17 cellular contexts compared by ENCODE assay signal in the genomic region with DNA sequence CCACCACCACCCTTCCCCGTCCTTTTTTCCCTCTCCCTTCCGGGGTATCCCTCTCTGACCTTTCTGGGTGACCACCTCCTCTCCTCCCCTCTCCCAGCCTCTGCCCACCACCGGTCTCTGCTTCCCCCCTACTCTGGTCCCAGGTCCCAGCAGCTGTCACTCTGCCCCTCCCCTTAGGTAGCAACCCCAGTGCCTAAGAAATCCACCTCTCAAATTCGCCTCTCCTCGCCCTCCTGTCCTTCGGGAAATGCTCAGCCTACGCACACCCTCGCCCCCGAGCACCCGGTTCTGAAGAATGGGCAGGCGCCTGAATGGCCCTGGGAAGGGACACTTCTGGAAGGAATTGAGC. TPM values are rescaled to one million over a fixed set of nuclear protein-coding genes. Genes with fewer than 3 reads are reported as not detected.
DNase-seq lines count a peak whose midpoint lies in the region; ATAC-seq, FAIRE-seq and TF ChIP-seq lines count a peak whose summit lies in the region.
"Had no signal": no experiment of that assay in that cellular context is flagged by ENCODE, and none has a peak within 500 bp of the region (broad histone marks: within the 10 kb centered on the region; RNA-seq: fewer than 3 reads in every experiment).

No MANE protein-coding gene starts in this region.

- no peaks in the 10 kb centered on the region for H3K36me3 ChIP-seq in astrocyte (ENCODE audit: insufficient read depth, low read length)
- no peaks in the 10 kb centered on the region for H3K36me3 ChIP-seq in keratinocyte (ENCODE audit: control insufficient read depth in 2 of 2, extremely low read depth in 1 of 2, insufficient read depth in 2 of 2, low read length in 2 of 2)
- peaks cover 12% of the 10 kb centered on the region for H3K36me3 ChIP-seq in WERI-Rb-1
- H3K36me3 ChIP-seq: left lung had no signal

- peaks cover 80% of the 10 kb centered on the region for H3K27me3 ChIP-seq in astrocyte (ENCODE audit: insufficient read depth, low read length)
- peaks cover 46% of the 10 kb centered on the region for H3K27me3 ChIP-seq in keratinocyte (ENCODE audit: control insufficient read depth, extremely low read depth, insufficient read depth, low read length)
- H3K27me3 ChIP-seq in WERI-Rb-1 (ENCODE audit: insufficient read depth, low read depth, severe bottlenecking): no peaks in the 10 kb centered on the region

- no peak for TF ChIP-seq CTCF in activated CD8-positive, alpha-beta T cell treated with anti-CD3 and anti-CD28 coated beads for 36 hours (IDR thresholded peaks at IDR 0.05)
- TF ChIP-seq CTCF in astrocyte (IDR thresholded peaks at IDR 0.05; ENCODE audit: insufficient read depth, low read depth, low read length) (no peak), keratinocyte (optimal IDR thresholded peaks at IDR 0.05 in 1 of 3, IDR thresholded peaks at IDR 0.05 in 1 of 3, conservative IDR thresholded peaks at IDR 0.05 in 1 of 3; ENCODE audit: extremely low read depth in 1 of 3, insufficient read depth in 2 of 3, low read length in 3 of 3) (no peak), type B pancreatic cell (conservative IDR thresholded peaks at IDR 0.05) (no peak), WERI-Rb-1 (IDR thresholded peaks at IDR 0.05; ENCODE audit: low read depth, low read length) (no peak)

- no peak for DNase-seq in activated CD8-positive, alpha-beta T cell treated with anti-CD3 and anti-CD28 coated beads for 36 hours
- DNase-seq in activated CD8-positive, alpha-beta T cell treated with anti-CD3 and anti-CD28 coated beads, Interleukin-2, amount 10 ng/mL, durations not matched to agents 7 days and 5 days: no peak
- DNase-seq in astrocyte (ENCODE audit: low read depth): no peak
- no peak for DNase-seq in keratinocyte (ENCODE audit: low read depth, low spot score)
- no peak for DNase-seq in type B pancreatic cell (ENCODE audit: extremely low spot score, unreplicated experiment)
- no peak for DNase-seq in GM19240 (ENCODE audit: insufficient read length, low spot score)
- no peak for DNase-seq in WERI-Rb-1
- no peak for DNase-seq in ACHN
- DNase-seq: activated CD4-positive, alpha-beta T cell treated with anti-CD3 and anti-CD28 coated beads for 4 hours; DMS 273 treated with DMSO at 0.1 percent for 48 hours; IMR-90; left lung; NCI-H446 treated with DMSO at 0.1 percent for 48 hours; SW 1271 had no signal

- H3K4me1 Mint-ChIP-seq in activated CD8-positive, alpha-beta T cell treated with anti-CD3 and anti-CD28 coated beads for 36 hours (ENCODE audit: low read depth): peaks cover 16% of the 10 kb centered on the region
- peaks cover 19% of the 10 kb centered on the region for H3K4me1 Mint-ChIP-seq in activated CD8-positive, alpha-beta T cell treated with anti-CD3 and anti-CD28 coated beads, Interleukin-2, amount 10 ng/mL, durations not matched to agents 7 days and 5 days (ENCODE audit: low read depth)
- H3K4me1 Mint-ChIP-seq in astrocyte (ENCODE audit: low read depth, unreplicated experiment): peaks cover 10% of the 10 kb centered on the region
- H3K4me1 Mint-ChIP-seq in type B pancreatic cell (ENCODE audit: unreplicated experiment): peaks cover 9% of the 10 kb centered on the region

- intact Hi-C loops in activated CD8-positive, alpha-beta T cell treated with anti-CD3 and anti-CD28 coated beads for 36 hours (cut with micrococcal nuclease): no loop called here

- POLR2A ChIA-PET in activated CD8-positive, alpha-beta T cell treated with anti-CD3 and anti-CD28 coated beads for 36 hours (lab: Charles Lee): interaction anchor here (1.0 to 3.1 kb wide), 4 partner anchors 11 to 43 kb away, joined by 3 to 15 read pairs (median 4); a partner anchor contains a TSS
- POLR2A ChIA-PET in activated CD8-positive, alpha-beta T cell treated with anti-CD3 and anti-CD28 coated beads, Interleukin-2, amount 10 ng/mL, durations not matched to agents 7 days and 5 days (lab: Charles Lee): interaction anchor here (1.0 kb wide), 1 partner anchor 20 kb away, joined by 3 read pairs; a partner anchor contains a TSS

- dilution Hi-C loops in keratinocyte (cut with MboI; ENCODE audit: extremely low pct_ligation_motif_present, low sequenced_read_pairs): no loop called here

- H3K4me2 ChIP-seq in astrocyte (ENCODE audit: low read length) (peak overlapping the region; percentile 63), keratinocyte (ENCODE audit: control insufficient read depth, extremely low read depth, insufficient read depth, low read depth, low read length) (peak overlapping the region; percentile 58)

- CTCF ChIA-PET in activated CD8-positive, alpha-beta T cell treated with anti-CD3 and anti-CD28 coated beads for 36 hours (lab: Charles Lee): interaction anchor here (6.1 to 20.8 kb wide), 2 partner anchors 10 to 35 kb away, joined by 39 to 586 read pairs; a partner anchor contains a TSS
- CTCF ChIA-PET in activated CD8-positive, alpha-beta T cell treated with anti-CD3 and anti-CD28 coated beads, Interleukin-2, amount 10 ng/mL, durations not matched to agents 7 days and 5 days (lab: Charles Lee): interaction anchor here (0.9 to 18.7 kb wide), 4 partner anchors 10 to 98 kb away, joined by 3 to 538 read pairs (median 11); a partner anchor contains a TSS

- in situ Hi-C loops in ACHN (cut with HindIII; ENCODE audit: low pct_ligation_motif_present, low pct_unique_long_range_greater_than_20kb, low sequenced_read_pairs): no loop called here

- H3K79me2 ChIP-seq in astrocyte (ENCODE audit: insufficient read depth, low read length): no peaks in the 10 kb centered on the region
- peaks cover 2% of the 10 kb centered on the region for H3K79me2 ChIP-seq in keratinocyte (ENCODE audit: control insufficient read depth, insufficient read depth, low read length)

- no peaks in the 10 kb centered on the region for H3K9me3 Mint-ChIP-seq in activated CD8-positive, alpha-beta T cell treated with anti-CD3 and anti-CD28 coated beads for 36 hours
- H3K9me3 Mint-ChIP-seq in activated CD8-positive, alpha-beta T cell treated with anti-CD3 and anti-CD28 coated beads, Interleukin-2, amount 10 ng/mL, durations not matched to agents 7 days and 5 days (ENCODE audit: insufficient read depth): no peaks in the 10 kb centered on the region
- H3K9me3 Mint-ChIP-seq in astrocyte (ENCODE audit: unreplicated experiment) (no peaks in the 10 kb centered on the region), type B pancreatic cell (no peaks in the 10 kb centered on the region)

- no peaks in the 10 kb centered on the region for H3K36me3 Mint-ChIP-seq in activated CD8-positive, alpha-beta T cell treated with anti-CD3 and anti-CD28 coated beads for 36 hours (ENCODE audit: low read depth)
- no peaks in the 10 kb centered on the region for H3K36me3 Mint-ChIP-seq in activated CD8-positive, alpha-beta T cell treated with anti-CD3 and anti-CD28 coated beads, Interleukin-2, amount 10 ng/mL, durations not matched to agents 7 days and 5 days (ENCODE audit: low read depth)
- H3K36me3 Mint-ChIP-seq in astrocyte (ENCODE audit: low read depth, unreplicated experiment): peaks cover 3% of the 10 kb centered on the region
- H3K36me3 Mint-ChIP-seq in type B pancreatic cell: no peaks in the 10 kb centered on the region
- H3K36me3 Mint-ChIP-seq: brain had no signal

- H3K4me1 ChIP-seq in astrocyte (ENCODE audit: insufficient read depth, low read length) (peaks cover 20% of the 10 kb centered on the region), keratinocyte (ENCODE audit: control insufficient read depth, extremely low read depth, insufficient read depth, low read length) (peaks cover 30% of the 10 kb centered on the region)

- no peaks in the 10 kb centered on the region for H4K20me1 ChIP-seq in astrocyte (ENCODE audit: insufficient read depth, low read length)
- no peaks in the 10 kb centered on the region for H4K20me1 ChIP-seq in keratinocyte (ENCODE audit: control insufficient read depth, extremely low read depth, insufficient read depth, low read length)

- no peak for ATAC-seq in activated CD8-positive, alpha-beta T cell treated with anti-CD3 and anti-CD28 coated beads for 36 hours
- ATAC-seq in activated CD8-positive, alpha-beta T cell treated with anti-CD3 and anti-CD28 coated beads, Interleukin-2, amount 10 ng/mL, durations not matched to agents 7 days and 5 days: no peak

- H3K9ac ChIP-seq in astrocyte (ENCODE audit: low read length) (no peak overlapping the region), keratinocyte (ENCODE audit: control insufficient read depth, extremely low read depth, insufficient read depth, low read length) (no peak overlapping the region)

- no peak overlapping the region for H3K4me3 ChIP-seq in astrocyte (ENCODE audit: insufficient read depth, low read depth, low read length)
- no peak overlapping the region for H3K4me3 ChIP-seq in keratinocyte (ENCODE audit: control insufficient read depth in 2 of 3, extremely low read depth in 1 of 3, insufficient read depth in 2 of 3, low read depth in 1 of 3, low read length in 3 of 3)
- no peak overlapping the region for H3K4me3 ChIP-seq in WERI-Rb-1 (ENCODE audit: low read depth, low read length)

- H3K9me1 ChIP-seq in keratinocyte (ENCODE audit: control insufficient read depth, extremely low read depth, insufficient read depth, low read length): no peaks in the 10 kb centered on the region

- no peak overlapping the region for H3K27ac ChIP-seq in astrocyte (ENCODE audit: low read depth, low read length)
- H3K27ac ChIP-seq in keratinocyte (ENCODE audit: control insufficient read depth, insufficient read depth, low read length): no peak overlapping the region
- no peak overlapping the region for H3K27ac ChIP-seq in WERI-Rb-1

- FAIRE-seq in astrocyte (lab: Jason Lieb, UNC): no peak
- no peak for FAIRE-seq in keratinocyte (lab: Jason Lieb, UNC)
- FAIRE-seq: frontal cortex had no signal

- no peak overlapping the region for H3K27ac Mint-ChIP-seq in activated CD8-positive, alpha-beta T cell treated with anti-CD3 and anti-CD28 coated beads for 36 hours
- H3K27ac Mint-ChIP-seq in activated CD8-positive, alpha-beta T cell treated with anti-CD3 and anti-CD28 coated beads, Interleukin-2, amount 10 ng/mL, durations not matched to agents 7 days and 5 days: no peak overlapping the region
- H3K27ac Mint-ChIP-seq in astrocyte (ENCODE audit: unreplicated experiment) (no peak overlapping the region), type B pancreatic cell (no peak overlapping the region)
- H3K27ac Mint-ChIP-seq: brain had no signal

- no peak overlapping the region for H2AFZ ChIP-seq in astrocyte (ENCODE audit: low read depth, low read length)
- no peak overlapping the region for H2AFZ ChIP-seq in keratinocyte (ENCODE audit: control insufficient read depth, low read length)

- H3K9me3 ChIP-seq in astrocyte (ENCODE audit: insufficient read depth, low read depth, low read length) (no peaks in the 10 kb centered on the region), keratinocyte (ENCODE audit: control insufficient read depth, low read depth, low read length) (no peaks in the 10 kb centered on the region), WERI-Rb-1 (ENCODE audit: severe bottlenecking) (no peaks in the 10 kb centered on the region)
- H3K9me3 ChIP-seq: left lung had no signal

- peak overlapping the region; percentile 11 for H3K4me3 Mint-ChIP-seq in activated CD8-positive, alpha-beta T cell treated with anti-CD3 and anti-CD28 coated beads for 36 hours
- no peak overlapping the region for H3K4me3 Mint-ChIP-seq in activated CD8-positive, alpha-beta T cell treated with anti-CD3 and anti-CD28 coated beads, Interleukin-2, amount 10 ng/mL, durations not matched to agents 7 days and 5 days
- H3K4me3 Mint-ChIP-seq in astrocyte (ENCODE audit: unreplicated experiment) (no peak overlapping the region), type B pancreatic cell (peak overlapping the region; percentile 64)

- H3K27me3 Mint-ChIP-seq in activated CD8-positive, alpha-beta T cell treated with anti-CD3 and anti-CD28 coated beads for 36 hours: peaks cover 70% of the 10 kb centered on the region
- H3K27me3 Mint-ChIP-seq in activated CD8-positive, alpha-beta T cell treated with anti-CD3 and anti-CD28 coated beads, Interleukin-2, amount 10 ng/mL, durations not matched to agents 7 days and 5 days (ENCODE audit: low read depth): peaks cover 80% of the 10 kb centered on the region
- H3K27me3 Mint-ChIP-seq in astrocyte (ENCODE audit: low read depth, unreplicated experiment) (peaks cover 67% of the 10 kb centered on the region), type B pancreatic cell (peaks cover 90% of the 10 kb centered on the region)

RNA-seq across cellular contexts. Expression of a gene that starts 0.8 kb away (rescaled TPM):
- total RNA-seq in activated CD8-positive, alpha-beta T cell treated with anti-CD3 and anti-CD28 coated beads for 36 hours: under 1 TPM; 0.13 to 0.18 TPM
- total RNA-seq in activated CD8-positive, alpha-beta T cell treated with anti-CD3 and anti-CD28 coated beads, Interleukin-2, amount 10 ng/mL, durations not matched to agents 7 days and 5 days: under 1 TPM in 1 of 2 experiments, not detected in 1; 0.05 TPM
- total RNA-seq in astrocyte: 1.3 and 1.6 TPM in 2 replicates
- polyA plus RNA-seq in keratinocyte: 2.0 to 3.0 TPM (median 2.0 TPM) in 3 replicates
- 1.6 TPM for polyA plus RNA-seq in keratinocyte (2011; ENCODE audit: low read depth)
- 2.0 and 2.1 TPM in 2 replicates for polyA plus RNA-seq in keratinocyte (2011; cell fraction: cytosol; rRNA removed)
- polyA plus RNA-seq in keratinocyte (2011; cell fraction: nucleus; rRNA removed): 6.7 and 8.5 TPM in 2 replicates
- 3.1 and 9.5 TPM in 2 replicates for polyA plus RNA-seq in keratinocyte (2012; ENCODE audit: low replicate concordance)
- polyA minus RNA-seq in keratinocyte: 1.2 to 2.5 TPM (median 1.6 TPM) in 3 replicates
- 2.5 TPM for polyA minus RNA-seq in keratinocyte (2011; cell fraction: cytosol; rRNA and poly(A)+ RNA removed)
- polyA minus RNA-seq in keratinocyte (2011; cell fraction: nucleus; rRNA and poly(A)+ RNA removed): 4.4 and 4.5 TPM in 2 replicates
- total RNA-seq in type B pancreatic cell (ENCODE audit: low replicate concordance): 19.3 and 75.1 TPM in 2 replicates
- total RNA-seq: frontal cortex had no signal

RNA-seq across cellular contexts. Expression of a gene that starts 10.7 kb away (rescaled TPM):
- 10 to 100 TPM; 21.0 to 23.8 TPM for total RNA-seq in activated CD8-positive, alpha-beta T cell treated with anti-CD3 and anti-CD28 coated beads for 36 hours
- 10 to 100 TPM; 24.1 to 24.8 TPM for total RNA-seq in activated CD8-positive, alpha-beta T cell treated with anti-CD3 and anti-CD28 coated beads, Interleukin-2, amount 10 ng/mL, durations not matched to agents 7 days and 5 days
- total RNA-seq in astrocyte (17.5 and 19.4 TPM in 2 replicates), type B pancreatic cell (ENCODE audit: low replicate concordance) (34.9 and 45.2 TPM in 2 replicates)
- polyA plus RNA-seq in keratinocyte: 17.1 to 26.4 TPM (median 24.8 TPM) in 3 replicates
- 7.4 TPM for polyA plus RNA-seq in keratinocyte (2011; ENCODE audit: low read depth)
- 9.8 and 21.7 TPM in 2 replicates for polyA plus RNA-seq in keratinocyte (2011; cell fraction: cytosol; rRNA removed)
- 62.5 and 68.2 TPM in 2 replicates for polyA plus RNA-seq in keratinocyte (2011; cell fraction: nucleus; rRNA removed)
- 19.2 and 28.0 TPM in 2 replicates for polyA plus RNA-seq in keratinocyte (2012; ENCODE audit: low replicate concordance)
- polyA minus RNA-seq in keratinocyte: 14.6 to 22.0 TPM (median 14.9 TPM) in 3 replicates
- polyA minus RNA-seq in keratinocyte (2011; cell fraction: cytosol; rRNA and poly(A)+ RNA removed): 17.8 TPM
- polyA minus RNA-seq in keratinocyte (2011; cell fraction: nucleus; rRNA and poly(A)+ RNA removed): 15.2 and 16.5 TPM in 2 replicates

RNA-seq across cellular contexts. Expression of a gene that starts 20.3 kb away (rescaled TPM):
- under 1 TPM; 0.38 to 0.67 TPM for total RNA-seq in activated CD8-positive, alpha-beta T cell treated with anti-CD3 and anti-CD28 coated beads for 36 hours
- total RNA-seq in activated CD8-positive, alpha-beta T cell treated with anti-CD3 and anti-CD28 coated beads, Interleukin-2, amount 10 ng/mL, durations not matched to agents 7 days and 5 days: under 1 TPM; 0.82 to 0.97 TPM
- total RNA-seq in astrocyte (0.30 and 0.62 TPM in 2 replicates), type B pancreatic cell (ENCODE audit: low replicate concordance) (0.64 and 2.8 TPM in 2 replicates)
- polyA plus RNA-seq in keratinocyte: 0.13 to 0.43 TPM (median 0.34 TPM) in 3 replicates
- not detected for polyA plus RNA-seq in keratinocyte (2011; ENCODE audit: low read depth)
- polyA plus RNA-seq in keratinocyte (2011; cell fraction: cytosol; rRNA removed): 0.12 and 0.26 TPM in 2 replicates
- 0.27 and 0.45 TPM in 2 replicates for polyA plus RNA-seq in keratinocyte (2011; cell fraction: nucleus; rRNA removed)
- 0.50 and 0.54 TPM in 2 replicates for polyA plus RNA-seq in keratinocyte (2012; ENCODE audit: low replicate concordance)
- polyA minus RNA-seq in keratinocyte: 0.23 to 1.6 TPM (median 0.26 TPM) in 3 replicates
- not detected for polyA minus RNA-seq in keratinocyte (2011; cell fraction: cytosol; rRNA and poly(A)+ RNA removed)
- polyA minus RNA-seq in keratinocyte (2011; cell fraction: nucleus; rRNA and poly(A)+ RNA removed): not detected in 2 replicates
- total RNA-seq: frontal cortex, IMR-90, skeletal muscle tissue had no signal

RNA-seq across cellular contexts. Expression of a gene that starts 20.4 kb away (rescaled TPM):
- 10 to 100 TPM; 66.5 to 67.0 TPM for total RNA-seq in activated CD8-positive, alpha-beta T cell treated with anti-CD3 and anti-CD28 coated beads for 36 hours
- 10 to 100 TPM; 37.9 to 41.6 TPM for total RNA-seq in activated CD8-positive, alpha-beta T cell treated with anti-CD3 and anti-CD28 coated beads, Interleukin-2, amount 10 ng/mL, durations not matched to agents 7 days and 5 days
- total RNA-seq in astrocyte: 29.8 and 33.2 TPM in 2 replicates
- 42.4 to 52.5 TPM (median 43.1 TPM) in 3 replicates for polyA plus RNA-seq in keratinocyte
- polyA plus RNA-seq in keratinocyte (2011; ENCODE audit: low read depth): 36.2 TPM
- polyA plus RNA-seq in keratinocyte (2011; cell fraction: cytosol; rRNA removed): 49.7 and 55.2 TPM in 2 replicates
- polyA plus RNA-seq in keratinocyte (2011; cell fraction: nucleus; rRNA removed): 33.2 and 38.8 TPM in 2 replicates
- polyA plus RNA-seq in keratinocyte (2012; ENCODE audit: low replicate concordance): 35.4 and 36.8 TPM in 2 replicates
- polyA minus RNA-seq in keratinocyte: 57.4 to 77.0 TPM (median 62.3 TPM) in 3 replicates
- polyA minus RNA-seq in keratinocyte (2011; cell fraction: cytosol; rRNA and poly(A)+ RNA removed): 103 TPM
- polyA minus RNA-seq in keratinocyte (2011; cell fraction: nucleus; rRNA and poly(A)+ RNA removed): 10.7 and 11.7 TPM in 2 replicates
- 37.7 and 49.4 TPM in 2 replicates for total RNA-seq in type B pancreatic cell (ENCODE audit: low replicate concordance)

RNA-seq across cellular contexts. Expression of a gene that starts 30.1 kb away (rescaled TPM):
- total RNA-seq in activated CD8-positive, alpha-beta T cell treated with anti-CD3 and anti-CD28 coated beads for 36 hours: 10 to 100 TPM; 18.0 to 19.8 TPM
- 10 to 100 TPM; 33.0 to 33.6 TPM for total RNA-seq in activated CD8-positive, alpha-beta T cell treated with anti-CD3 and anti-CD28 coated beads, Interleukin-2, amount 10 ng/mL, durations not matched to agents 7 days and 5 days
- total RNA-seq in astrocyte: 20.7 and 21.4 TPM in 2 replicates
- polyA plus RNA-seq in keratinocyte: 1.9 to 3.4 TPM (median 2.2 TPM) in 3 replicates
- not detected for polyA plus RNA-seq in keratinocyte (2011; ENCODE audit: low read depth)
- polyA plus RNA-seq in keratinocyte (2011; cell fraction: cytosol; rRNA removed): 0.95 and 1.5 TPM in 2 replicates
- 8.6 and 13.9 TPM in 2 replicates for polyA plus RNA-seq in keratinocyte (2011; cell fraction: nucleus; rRNA removed)
- polyA plus RNA-seq in keratinocyte (2012; ENCODE audit: low replicate concordance): 0.37 and 2.5 TPM in 2 replicates
- 2.8 to 7.8 TPM (median 5.8 TPM) in 3 replicates for polyA minus RNA-seq in keratinocyte
- polyA minus RNA-seq in keratinocyte (2011; cell fraction: cytosol; rRNA and poly(A)+ RNA removed): 2.3 TPM
- 5.2 and 7.1 TPM in 2 replicates for polyA minus RNA-seq in keratinocyte (2011; cell fraction: nucleus; rRNA and poly(A)+ RNA removed)
- 9.1 and 20.3 TPM in 2 replicates for total RNA-seq in type B pancreatic cell (ENCODE audit: low replicate concordance)

Comparison
In these comparisons a context has a peak if more than half of its experiments do, and no peak if none do; other contexts are left out.
1. H3K4me3 Mint-ChIP-seq: peak in activated CD8-positive, alpha-beta T cell treated with anti-CD3 and anti-CD28 coated beads for 36 hours (single experiment) and type B pancreatic cell (single experiment); none in activated CD8-positive, alpha-beta T cell treated with anti-CD3 and anti-CD28 coated beads, Interleukin-2, amount 10 ng/mL, durations not matched to agents 7 days and 5 days (single experiment) and astrocyte (single experiment).